1 cellular context compared by ENCODE assay signal in genomic region chr3:149752051-149752787, GRCh38.
TF ChIP-seq lines count a peak whose summit lies in the region.

COMMD2 (minus strand) TSS chr3:149752489; CDS start chr3:149752444, 45 bp downstream.

TF ChIP-seq in HEK293, 187 proteins besides CTCF, POLR2A, EP300 and RAD21 (continued from another document and continues in another):
- TF ChIP-seq, protein P1, sequence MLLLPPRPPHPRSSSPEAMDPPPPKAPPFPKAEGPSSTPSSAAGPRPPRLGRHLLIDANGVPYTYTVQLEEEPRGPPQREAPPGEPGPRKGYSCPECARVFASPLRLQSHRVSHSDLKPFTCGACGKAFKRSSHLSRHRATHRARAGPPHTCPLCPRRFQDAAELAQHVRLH (tag by site-specific recombination; IDR thresholded peaks at IDR 0.05) = 0 out of 2 replicates have a peak, but pooled peaks have one; percentile 52
- TF ChIP-seq PRDM1 (tag by site-specific recombination; IDR thresholded peaks at IDR 0.05) (peak; percentile 43), ZFP37 (tag by site-specific recombination; IDR thresholded peaks at IDR 0.05) (peak; percentile 79; the same call in 1 of the 2 replicates), ZSCAN23 (tag by site-specific recombination; IDR thresholded peaks at IDR 0.05) (peak; percentile 37; the same call in 1 of the 2 replicates), ZBTB17 (tag by site-specific recombination; IDR thresholded peaks at IDR 0.05) (peak; percentile 83), ZNF837 (tag by site-specific recombination; IDR thresholded peaks at IDR 0.05) (no peak), ZNF184 (tag by site-specific recombination; IDR thresholded peaks at IDR 0.05) (0 out of 2 replicates have a peak, but pooled peaks have one; percentile 45), IKZF3 (tag by site-specific recombination; IDR thresholded peaks at IDR 0.05) (0 out of 2 replicates have a peak, but pooled peaks have one; percentile 17), ZNF391 (tag by site-specific recombination; IDR thresholded peaks at IDR 0.05; ENCODE audit: borderline replicate concordance, low read depth) (peak; percentile 83; the same call in 1 of the 2 replicates), ZNF510 (tag by site-specific recombination; IDR thresholded peaks at IDR 0.05; ENCODE audit: insufficient replicate concordance) (no peak), SETDB1 (IDR thresholded peaks at IDR 0.05; ENCODE audit: insufficient read length, low read length) (peak; percentile 46), KLF16 (tag by site-specific recombination; IDR thresholded peaks at IDR 0.05) (peak; percentile 87), SP7 (tag by site-specific recombination; IDR thresholded peaks at IDR 0.05) (peak; percentile 80), SALL2 (tag by site-specific recombination; IDR thresholded peaks at IDR 0.05; ENCODE audit: borderline replicate concordance) (no peak), ZSCAN5A (tag by site-specific recombination; IDR thresholded peaks at IDR 0.05) (peak; percentile 81), ZNF221 (tag by site-specific recombination; IDR thresholded peaks at IDR 0.05; ENCODE audit: borderline replicate concordance) (no peak), ZNF324 (tag by site-specific recombination; IDR thresholded peaks at IDR 0.05) (peak; percentile 89), ZNF561 (tag by site-specific recombination; IDR thresholded peaks at IDR 0.05; ENCODE audit: borderline replicate concordance) (peak; percentile 90), ZNF610 (tag by site-specific recombination; IDR thresholded peaks at IDR 0.05; ENCODE audit: borderline replicate concordance) (0 out of 2 replicates have a peak, but pooled peaks have one; percentile 59), SP2 (tag by site-specific recombination; IDR thresholded peaks at IDR 0.05) (peak; percentile 52), ZNF24 (tag by site-specific recombination; IDR thresholded peaks at IDR 0.05) (peak; percentile 86), ZNF16 (tag by site-specific recombination; IDR thresholded peaks at IDR 0.05; ENCODE audit: low read depth) (no peak), ZNF146 (tag by site-specific recombination; IDR thresholded peaks at IDR 0.05) (0 out of 2 replicates have a peak, but pooled peaks have one; percentile 21), HOXC10 (CRISPR knock-in tag; IDR thresholded peaks at IDR 0.05) (0 out of 2 replicates have a peak, but pooled peaks have one; percentile 84), YY1 (tag by site-specific recombination; IDR thresholded peaks at IDR 0.05) (peak; percentile 64; the same call in 1 of the 2 replicates), KLF9 (tag by site-specific recombination; IDR thresholded peaks at IDR 0.05; ENCODE audit: low read depth) (peak; percentile 82), TSHZ1 (tag by site-specific recombination; IDR thresholded peaks at IDR 0.05; ENCODE audit: borderline replicate concordance) (peak; percentile 67; the same call in 1 of the 2 replicates), ZNF654 (tag by site-specific recombination; IDR thresholded peaks at IDR 0.05; ENCODE audit: low read depth) (peak; percentile 11; the same call in 1 of the 2 replicates), ZNF394 (tag by site-specific recombination; IDR thresholded peaks at IDR 0.05; ENCODE audit: borderline replicate concordance) (peak; percentile 69; the same call in 1 of the 2 replicates), ZXDB (tag by site-specific recombination; IDR thresholded peaks at IDR 0.05) (peak; percentile 88), ZSCAN30 (tag by site-specific recombination; IDR thresholded peaks at IDR 0.05) (peak; percentile 98), PRDM10 (tag by site-specific recombination; IDR thresholded peaks at IDR 0.05) (peak; percentile 68), ZNF140 (tag by site-specific recombination; IDR thresholded peaks at IDR 0.05) (no peak), ZEB2 (tag by site-specific recombination; IDR thresholded peaks at IDR 0.05) (peak; percentile 64), ZNF366 (tag by site-specific recombination; conservative IDR thresholded peaks at IDR 0.05) (peak; percentile 24; the same call in 1 of the 2 replicates), ELK4 (IDR thresholded peaks at IDR 0.05; ENCODE audit: borderline replicate concordance, low read depth, low read length) (no peak), PBX3 (CRISPR knock-in tag; IDR thresholded peaks at IDR 0.05) (peak; percentile 49; the same call in 1 of the 2 replicates), KLF8 (tag by site-specific recombination; IDR thresholded peaks at IDR 0.05) (peak; percentile 80; the same call in 1 of the 2 replicates), BCL11B (tag by site-specific recombination; IDR thresholded peaks at IDR 0.05; ENCODE audit: low read depth) (peak; percentile 29; the same call in 1 of the 2 replicates)
- TF ChIP-seq, protein P2, sequence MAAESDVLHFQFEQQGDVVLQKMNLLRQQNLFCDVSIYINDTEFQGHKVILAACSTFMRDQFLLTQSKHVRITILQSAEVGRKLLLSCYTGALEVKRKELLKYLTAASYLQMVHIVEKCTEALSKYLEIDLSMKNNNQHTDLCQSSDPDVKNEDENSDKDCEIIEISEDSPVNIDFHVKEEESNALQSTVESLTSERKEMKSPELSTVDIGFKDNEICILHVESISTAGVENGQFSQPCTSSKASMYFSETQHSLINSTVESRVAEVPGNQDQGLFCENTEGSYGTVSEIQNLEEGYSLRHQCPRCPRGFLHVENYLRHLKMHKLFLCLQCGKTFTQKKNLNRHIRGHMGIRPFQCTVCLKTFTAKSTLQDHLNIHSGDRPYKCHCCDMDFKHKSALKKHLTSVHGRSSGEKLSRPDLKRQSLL (tag by site-specific recombination; IDR thresholded peaks at IDR 0.05) = peak; percentile 45; the same call in 1 of the 2 replicates
- TF ChIP-seq, protein P3, sequence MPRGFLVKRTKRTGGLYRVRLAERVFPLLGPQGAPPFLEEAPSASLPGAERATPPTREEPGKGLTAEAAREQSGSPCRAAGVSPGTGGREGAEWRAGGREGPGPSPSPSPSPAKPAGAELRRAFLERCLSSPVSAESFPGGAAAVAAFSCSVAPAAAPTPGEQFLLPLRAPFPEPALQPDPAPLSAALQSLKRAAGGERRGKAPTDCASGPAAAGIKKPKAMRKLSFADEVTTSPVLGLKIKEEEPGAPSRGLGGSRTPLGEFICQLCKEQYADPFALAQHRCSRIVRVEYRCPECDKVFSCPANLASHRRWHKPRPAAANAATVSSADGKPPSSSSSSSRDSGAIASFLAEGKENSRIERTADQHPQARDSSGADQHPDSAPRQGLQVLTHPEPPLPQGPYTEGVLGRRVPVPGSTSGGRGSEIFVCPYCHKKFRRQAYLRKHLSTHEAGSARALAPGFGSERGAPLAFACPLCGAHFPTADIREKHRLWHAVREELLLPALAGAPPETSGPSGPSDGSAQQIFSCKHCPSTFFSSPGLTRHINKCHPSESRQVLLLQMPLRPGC (tag by site-specific recombination; IDR thresholded peaks at IDR 0.05) = peak; percentile 63; the same call in 1 of the 2 replicates
- TF ChIP-seq, protein P4, sequence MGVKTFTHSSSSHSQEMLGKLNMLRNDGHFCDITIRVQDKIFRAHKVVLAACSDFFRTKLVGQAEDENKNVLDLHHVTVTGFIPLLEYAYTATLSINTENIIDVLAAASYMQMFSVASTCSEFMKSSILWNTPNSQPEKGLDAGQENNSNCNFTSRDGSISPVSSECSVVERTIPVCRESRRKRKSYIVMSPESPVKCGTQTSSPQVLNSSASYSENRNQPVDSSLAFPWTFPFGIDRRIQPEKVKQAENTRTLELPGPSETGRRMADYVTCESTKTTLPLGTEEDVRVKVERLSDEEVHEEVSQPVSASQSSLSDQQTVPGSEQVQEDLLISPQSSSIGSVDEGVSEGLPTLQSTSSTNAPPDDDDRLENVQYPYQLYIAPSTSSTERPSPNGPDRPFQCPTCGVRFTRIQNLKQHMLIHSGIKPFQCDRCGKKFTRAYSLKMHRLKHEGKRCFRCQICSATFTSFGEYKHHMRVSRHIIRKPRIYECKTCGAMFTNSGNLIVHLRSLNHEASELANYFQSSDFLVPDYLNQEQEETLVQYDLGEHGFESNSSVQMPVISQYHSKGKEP (tag by site-specific recombination; IDR thresholded peaks at IDR 0.05) = peak; percentile 88
